Comparison of ENCODE assay signal across 8 cellular contexts in genomic region chr2:113138428-113139322, GRCh38. TPM values are rescaled to one million over a fixed set of nuclear protein-coding genes. Genes with fewer than 3 reads are reported as not detected.
DNase-seq lines count a peak whose midpoint lies in the region; ATAC-seq and TF ChIP-seq lines count a peak whose summit lies in the region.

No MANE protein-coding gene starts in this region.

- TF ChIP-seq CTCF in epithelial cell of esophagus (IDR thresholded peaks at IDR 0.05; ENCODE audit: insufficient read depth, low read depth, low read length, missing control alignments): peak; percentile 77

- H3K4me3 ChIP-seq in epithelial cell of esophagus (ENCODE audit: low read length): no peak overlapping the region

- peak; percentile 47 for DNase-seq in stimulated activated CD4-positive, alpha-beta T cell treated with anti-CD3 and anti-CD28 coated beads, Interleukin-15, amount 100 ng/mL, for 24 hours
- no peak for DNase-seq in stimulated activated CD4-positive, alpha-beta T cell treated with anti-CD3 and anti-CD28 coated beads, Interleukin-4, amount 100 ng/mL, for 1 hour
- DNase-seq in NCI-H345 (lab: John Stamatoyannopoulos, UW) (peak; percentile 62), epithelial cell of esophagus (ENCODE audit: low read depth) (peak; percentile 81), myocyte (ENCODE audit: low read depth) (peak; percentile 74), foreskin melanocyte (no peak)
- peak; percentile 26 for DNase-seq in activated CD4-positive, alpha-beta T cell treated with anti-CD3 and anti-CD28 coated beads, Interleukin-2, amount 50 U/mL, for 4 hours

- peak; percentile 64 for ATAC-seq in HG02884 (IDR thresholded peaks at IDR 0.05; ENCODE audit: unreplicated experiment)

RNA-seq across cellular contexts. Expression of gene IL1RN, which starts 11.3 kb away (rescaled TPM):
- total RNA-seq in myocyte: not detected in 2 replicates
- polyA plus RNA-seq in myocyte (2012): 0.06 TPM

RNA-seq across cellular contexts. Expression of gene PSD4, which starts 35.1 kb away (rescaled TPM):
- 0.83 and 1.2 TPM in 2 replicates for total RNA-seq in myocyte
- 0.62 TPM for polyA plus RNA-seq in myocyte (2012)

Comparison
In these comparisons a context has a peak if more than half of its experiments do, and no peak if none do; other contexts are left out.
1. DNase-seq: peak in stimulated activated CD4-positive, alpha-beta T cell treated with anti-CD3 and anti-CD28 coated beads, Interleukin-15, amount 100 ng/mL, for 24 hours (single experiment), NCI-H345 (single experiment), activated CD4-positive, alpha-beta T cell treated with anti-CD3 and anti-CD28 coated beads, Interleukin-2, amount 50 U/mL, for 4 hours (2 of 2), epithelial cell of esophagus (single experiment) and myocyte (single experiment); none in stimulated activated CD4-positive, alpha-beta T cell treated with anti-CD3 and anti-CD28 coated beads, Interleukin-4, amount 100 ng/mL, for 1 hour (single experiment) and foreskin melanocyte (single experiment).